Comparison of ENCODE assay signal across 13 cellular contexts in genomic region chr1:154307676-154308270, GRCh38. TPM values are rescaled to one million over a fixed set of nuclear protein-coding genes. Genes with fewer than 3 reads are reported as not detected.
"Had no signal": no experiment of that assay in that cellular context is flagged by ENCODE, and none has a peak within 500 bp of the region (broad histone marks: within the 10 kb centered on the region; RNA-seq: fewer than 3 reads in every experiment).

No MANE protein-coding gene starts in this region.

RNA-seq across cellular contexts. Expression of gene AQP10, which starts 13.1 kb away (rescaled TPM):
- total RNA-seq: esophagus mucosa, fibroblast of villous mesenchyme, gastrocnemius medialis, left lobe of liver, lower leg skin, mammary epithelial cell, mesenteric fat pad, osteoblast, psoas muscle, right lobe of liver, thyroid gland had no signal
- polyA plus RNA-seq: mammary epithelial cell; naive thymus-derived CD4-positive, alpha-beta T cell; neural cell had no signal
